In genomic region chr2:55887351-55887750, GRCh38 we compare ENCODE assay signal across 1 cellular context.
TF ChIP-seq lines count a peak whose summit lies in the region.

No MANE protein-coding gene starts in this region.

TF ChIP-seq in IMR-90, 13 proteins besides CTCF, POLR2A, EP300 and RAD21:
- TF ChIP-seq SMC3 (IDR thresholded peaks at IDR 0.05; ENCODE audit: low read depth, low read length) (no peak), RFX5 (IDR thresholded peaks at IDR 0.05; ENCODE audit: low read depth, low read length) (no peak), FOS (IDR thresholded peaks at IDR 0.05; ENCODE audit: low read depth, low read length) (no peak), NFE2L2 (IDR thresholded peaks at IDR 0.05; ENCODE audit: low read depth, low read length) (no peak), BHLHE40 (IDR thresholded peaks at IDR 0.05; ENCODE audit: low read depth, low read length) (no peak), MXI1 (IDR thresholded peaks at IDR 0.05; ENCODE audit: borderline replicate concordance, low read depth, low read length) (no peak), CHD1 (IDR thresholded peaks at IDR 0.05; ENCODE audit: low read depth, low read length) (no peak), CEBPB (IDR thresholded peaks at IDR 0.05; ENCODE audit: low read depth, low read length) (no peak), MAZ (IDR thresholded peaks at IDR 0.05; ENCODE audit: borderline replicate concordance, low read depth, low read length) (no peak), RCOR1 (IDR thresholded peaks at IDR 0.05; ENCODE audit: insufficient replicate concordance, low read length) (no peak), MAFK (IDR thresholded peaks at IDR 0.05; ENCODE audit: low read depth, low read length) (no peak)
- TF ChIP-seq, protein P1, sequence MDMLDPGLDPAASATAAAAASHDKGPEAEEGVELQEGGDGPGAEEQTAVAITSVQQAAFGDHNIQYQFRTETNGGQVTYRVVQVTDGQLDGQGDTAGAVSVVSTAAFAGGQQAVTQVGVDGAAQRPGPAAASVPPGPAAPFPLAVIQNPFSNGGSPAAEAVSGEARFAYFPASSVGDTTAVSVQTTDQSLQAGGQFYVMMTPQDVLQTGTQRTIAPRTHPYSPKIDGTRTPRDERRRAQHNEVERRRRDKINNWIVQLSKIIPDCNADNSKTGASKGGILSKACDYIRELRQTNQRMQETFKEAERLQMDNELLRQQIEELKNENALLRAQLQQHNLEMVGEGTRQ (IDR thresholded peaks at IDR 0.05; ENCODE audit: low read depth, low read length) = no peak
- TF ChIP-seq, protein P2, sequence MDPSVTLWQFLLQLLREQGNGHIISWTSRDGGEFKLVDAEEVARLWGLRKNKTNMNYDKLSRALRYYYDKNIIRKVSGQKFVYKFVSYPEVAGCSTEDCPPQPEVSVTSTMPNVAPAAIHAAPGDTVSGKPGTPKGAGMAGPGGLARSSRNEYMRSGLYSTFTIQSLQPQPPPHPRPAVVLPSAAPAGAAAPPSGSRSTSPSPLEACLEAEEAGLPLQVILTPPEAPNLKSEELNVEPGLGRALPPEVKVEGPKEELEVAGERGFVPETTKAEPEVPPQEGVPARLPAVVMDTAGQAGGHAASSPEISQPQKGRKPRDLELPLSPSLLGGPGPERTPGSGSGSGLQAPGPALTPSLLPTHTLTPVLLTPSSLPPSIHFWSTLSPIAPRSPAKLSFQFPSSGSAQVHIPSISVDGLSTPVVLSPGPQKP (IDR thresholded peaks at IDR 0.05; ENCODE audit: borderline replicate concordance, low read depth, low read length) = no peak
